1 cellular context compared by ENCODE assay signal in the genomic region with DNA sequence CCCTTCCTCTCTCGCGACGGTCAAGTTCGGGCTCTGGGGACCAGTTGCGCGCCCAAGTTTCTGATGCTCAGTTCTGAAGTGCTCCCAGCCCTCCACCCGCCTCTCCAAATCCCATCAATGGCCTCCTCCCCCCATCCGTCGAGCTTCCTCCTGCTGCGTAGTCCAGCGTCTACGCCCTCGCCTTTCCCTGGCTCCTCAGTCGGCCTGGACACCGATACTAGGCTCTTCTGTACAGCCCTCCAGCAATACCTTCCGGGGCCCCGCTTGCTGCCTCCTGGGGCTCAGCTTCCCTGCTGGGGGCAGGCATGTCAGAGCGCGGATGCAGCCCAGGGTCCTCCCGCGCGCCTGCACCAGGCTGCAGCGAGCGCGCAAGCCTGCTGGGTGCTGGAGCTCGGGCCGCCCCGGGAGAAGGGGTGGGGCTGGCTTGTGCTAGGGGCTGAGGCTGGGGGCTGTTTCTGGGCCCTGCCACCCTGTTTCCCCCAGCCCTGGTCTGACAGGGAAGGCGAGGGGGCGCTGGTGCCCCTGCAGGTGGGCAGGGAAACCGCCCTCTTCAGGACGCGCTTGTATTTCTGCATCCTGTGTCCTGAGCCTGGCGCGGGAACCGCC.
TF ChIP-seq lines count a peak whose summit lies in the region.

No MANE protein-coding gene starts in this region.

TF ChIP-seq in H1, 55 proteins besides CTCF, POLR2A, EP300 and RAD21:
- TF ChIP-seq KDM1A (IDR thresholded peaks at IDR 0.05; ENCODE audit: borderline replicate concordance, low read length) (peak; percentile 25; the same call in 1 of the 2 replicates), MAX (IDR thresholded peaks at IDR 0.05) (no peak; the same call in 1 of the 2 replicates), JUND (IDR thresholded peaks at IDR 0.05; ENCODE audit: low read length) (no peak), TEAD4 (IDR thresholded peaks at IDR 0.05; ENCODE audit: low read depth, low read length) (peak; percentile 36; the same call in 1 of the 2 replicates), BCL11A (IDR thresholded peaks at IDR 0.05; ENCODE audit: low read depth in 2 of 2, low read length in 2 of 2) (no peak), CBX5 (IDR thresholded peaks at IDR 0.05; ENCODE audit: low read depth, low read length) (no peak), TCF12 (IDR thresholded peaks at IDR 0.05; ENCODE audit: low read depth, low read length) (no peak), HDAC6 (IDR thresholded peaks at IDR 0.05; ENCODE audit: low read depth, low read length) (no peak), KDM4A (IDR thresholded peaks at IDR 0.05; ENCODE audit: low read depth, low read length, severe bottlenecking) (peak; percentile 97)
- TF ChIP-seq, protein P1, sequence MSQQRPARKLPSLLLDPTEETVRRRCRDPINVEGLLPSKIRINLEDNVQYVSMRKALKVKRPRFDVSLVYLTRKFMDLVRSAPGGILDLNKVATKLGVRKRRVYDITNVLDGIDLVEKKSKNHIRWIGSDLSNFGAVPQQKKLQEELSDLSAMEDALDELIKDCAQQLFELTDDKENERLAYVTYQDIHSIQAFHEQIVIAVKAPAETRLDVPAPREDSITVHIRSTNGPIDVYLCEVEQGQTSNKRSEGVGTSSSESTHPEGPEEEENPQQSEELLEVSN (IDR thresholded peaks at IDR 0.05), result peak; percentile 24; the same call in 1 of the 2 replicates
